ENCODE assay signal across 8 cellular contexts in genomic region chr2:45494275-45494977, GRCh38.
DNase-seq lines count a peak whose midpoint lies in the region; TF ChIP-seq lines count a peak whose summit lies in the region.

No MANE protein-coding gene starts in this region.

- H3K4me2 ChIP-seq in fibroblast of lung (ENCODE audit: extremely low read depth, insufficient read depth, low read length) (no peak overlapping the region), parathyroid adenoma (ENCODE audit: low read length) (no peak overlapping the region)

- intact Hi-C loops in cardiac septum (cut with DNase I) = loop anchor here (2.0 kb wide), 1 partner anchor 514 kb away; no protein-coding TSS in a partner anchor

- H4K20me1 ChIP-seq in fibroblast of lung (ENCODE audit: control insufficient read depth, extremely low read depth, insufficient read depth, low read length) = no peaks in the 10 kb centered on the region

- H3K4me3 ChIP-seq in right atrium auricular region = no peak overlapping the region
- no peak overlapping the region for H3K4me3 ChIP-seq in fibroblast of lung (replicated peaks in 1 of 4; ENCODE audit: control extremely low read depth in 1 of 4, insufficient read depth in 1 of 4, low read depth in 3 of 4, low read length in 4 of 4)
- no peak overlapping the region for H3K4me3 ChIP-seq in parathyroid adenoma (ENCODE audit: low read depth, low read length)

- no peaks in the 10 kb centered on the region for H3K4me1 ChIP-seq in right atrium auricular region
- H3K4me1 ChIP-seq in fibroblast of lung (ENCODE audit: control insufficient read depth, extremely low read depth, insufficient read depth, low read length) = no peaks in the 10 kb centered on the region
- peaks cover 5% of the 10 kb centered on the region for H3K4me1 ChIP-seq in parathyroid adenoma

- no peaks in the 10 kb centered on the region for H3K27me3 ChIP-seq in right atrium auricular region
- no peaks in the 10 kb centered on the region for H3K27me3 ChIP-seq in fibroblast of lung (ENCODE audit: control insufficient read depth, insufficient read depth, low read length)
- H3K27me3 ChIP-seq in parathyroid adenoma (ENCODE audit: control insufficient read depth, insufficient read depth, low read length) = no peaks in the 10 kb centered on the region

- H3K9ac ChIP-seq in fibroblast of lung (ENCODE audit: insufficient read depth, low read length) (no peak overlapping the region), parathyroid adenoma (no peak overlapping the region)

- in situ Hi-C loops in SK-MEL-5 (cut with HindIII; ENCODE audit: low pct_unique_long_range_greater_than_20kb, low sequenced_read_pairs) = loop anchor here (25.0 kb wide), 1 partner anchor 632 kb away; no protein-coding TSS in a partner anchor

- H3K79me2 ChIP-seq in fibroblast of lung (ENCODE audit: control insufficient read depth, insufficient read depth, low read length) (no peaks in the 10 kb centered on the region), parathyroid adenoma (no peaks in the 10 kb centered on the region)

- peak; percentile 54 to 83 for TF ChIP-seq CTCF in right atrium auricular region (IDR thresholded peaks at IDR 0.05)
- peak; percentile 52 to 70 for TF ChIP-seq CTCF in fibroblast of lung (conservative IDR thresholded peaks at IDR 0.05 in 1 of 2, IDR thresholded peaks at IDR 0.05 in 1 of 2; ENCODE audit: low read depth in 1 of 2, low read length in 2 of 2)
- peak; percentile 83 for TF ChIP-seq CTCF in parathyroid adenoma (IDR thresholded peaks at IDR 0.05)

- H2AFZ ChIP-seq in fibroblast of lung (ENCODE audit: low read length) = no peak overlapping the region
- H2AFZ ChIP-seq in parathyroid adenoma = no peak overlapping the region

- DNase-seq in right atrium auricular region (ENCODE audit: low spot score) (no peak), cardiac septum (ENCODE audit: low spot score) (no peak), NCI-H1092 (lab: John Stamatoyannopoulos, UW) (peak; percentile 28), SK-MEL-5 (ENCODE audit: low read depth, low spot score) (peak; percentile 75), fibroblast of lung (ENCODE audit: low read depth in 2 of 2) (peak; percentile 58 to 89)
- DNase-seq in effector CD8-positive, alpha-beta T cell (lab: John Stamatoyannopoulos, UW) = no peak
- DNase-seq in activated CD4-positive, alpha-beta T cell treated with anti-CD3 and anti-CD28 coated beads, Interleukin-2, amount 50 U/mL, for 4 hours = no peak

- H3K27ac ChIP-seq in right atrium auricular region (no peak overlapping the region), fibroblast of lung (ENCODE audit: insufficient read depth, low read length) (no peak overlapping the region), parathyroid adenoma (no peak overlapping the region)

- H3K9me3 ChIP-seq in right atrium auricular region (no peaks in the 10 kb centered on the region), fibroblast of lung (ENCODE audit: control insufficient read depth, insufficient read depth, low read depth, low read length) (no peaks in the 10 kb centered on the region), parathyroid adenoma (ENCODE audit: control insufficient read depth, low read length) (no peaks in the 10 kb centered on the region)

- no peaks in the 10 kb centered on the region for H3K36me3 ChIP-seq in right atrium auricular region
- H3K36me3 ChIP-seq in fibroblast of lung (ENCODE audit: control insufficient read depth, insufficient read depth, low read length) = no peaks in the 10 kb centered on the region
- H3K36me3 ChIP-seq in parathyroid adenoma (ENCODE audit: control insufficient read depth, insufficient read depth, low read length) = no peaks in the 10 kb centered on the region

Comparison
In these comparisons a context has a peak if more than half of its experiments do, and no peak if none do; other contexts are left out.
1. DNase-seq: peak in NCI-H1092 (single experiment), SK-MEL-5 (single experiment) and fibroblast of lung (2 of 2); none in right atrium auricular region (single experiment), cardiac septum (single experiment), effector CD8-positive, alpha-beta T cell (single experiment) and activated CD4-positive, alpha-beta T cell treated with anti-CD3 and anti-CD28 coated beads, Interleukin-2, amount 50 U/mL, for 4 hours (0 of 2).
2. Peak in every context shown above with its lines, with median percentiles within 50 percentile points of each other: CTCF ChIP-seq.